ENCODE assay signal across 1 cellular context in the genomic region with DNA sequence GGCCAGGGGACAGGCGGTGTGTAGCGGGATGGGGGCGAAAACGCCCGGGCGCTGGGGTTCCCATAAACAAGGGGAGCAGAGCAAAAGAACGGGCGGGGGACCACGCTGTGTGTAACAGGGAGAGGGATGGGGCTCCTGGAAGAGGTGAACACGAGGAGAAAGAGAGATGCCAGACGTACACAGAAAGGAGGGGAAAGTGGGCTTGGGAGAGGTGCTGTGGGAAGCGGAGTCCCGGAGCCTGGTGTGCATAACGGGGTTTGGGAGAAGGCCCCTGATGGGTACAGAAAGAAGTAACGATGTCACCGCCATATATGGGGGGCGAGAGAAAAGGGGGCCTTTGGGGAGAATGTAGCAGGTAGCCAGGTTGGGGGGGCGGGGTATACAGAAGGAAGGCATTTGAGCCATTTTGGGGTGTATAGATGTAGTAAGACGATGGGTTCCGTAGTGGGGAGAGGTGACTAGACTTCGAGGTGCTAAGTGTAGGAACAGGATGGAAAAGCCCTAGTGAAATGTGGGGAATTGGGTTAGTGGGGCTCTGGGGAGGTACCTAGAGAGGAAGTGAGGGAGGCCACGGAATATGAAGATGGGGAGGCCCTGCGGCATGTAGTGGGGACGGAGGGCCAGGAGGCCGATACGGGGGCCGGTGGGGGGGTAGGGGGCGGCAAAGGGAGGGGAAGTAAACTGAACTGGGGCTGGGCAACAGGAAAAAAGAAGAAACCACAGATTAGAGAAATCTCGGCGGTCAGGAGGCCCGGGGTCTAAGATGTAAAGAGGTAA.
TF ChIP-seq lines count a peak whose summit lies in the region.

No MANE protein-coding gene starts in this region.

TF ChIP-seq in K562, 482 proteins besides CTCF, POLR2A, EP300 and RAD21 (continues in another document):
- TF ChIP-seq TEAD1 (CRISPR knock-in tag; IDR thresholded peaks at IDR 0.05): 0 out of 4 replicates have a peak, but pooled peaks of 1 of the 2 experiments have one; percentile 17
- no peak for TF ChIP-seq RNF2 (IDR thresholded peaks at IDR 0.05)
- TF ChIP-seq CHD1 (IDR thresholded peaks at IDR 0.05; ENCODE audit: low read length): peak; percentile 76
- TF ChIP-seq SPI1 (IDR thresholded peaks at IDR 0.05; ENCODE audit: borderline replicate concordance, low read depth, low read length): peak; percentile 53; the same call in 1 of the 2 replicates
- TF ChIP-seq RCOR1 (IDR thresholded peaks at IDR 0.05; ENCODE audit: borderline replicate concordance in 1 of 2, low read depth in 2 of 2, low read length in 2 of 2): peak in 1 of 2 experiments; percentile 65; a peak in 2 of 4 replicates
- peak; percentile 12; the same call in 1 of the 2 replicates for TF ChIP-seq LARP7 (IDR thresholded peaks at IDR 0.05)
- no peak for TF ChIP-seq ZNF77 (CRISPR knock-in tag; IDR thresholded peaks at IDR 0.05)
- 0 out of 2 replicates have a peak, but pooled peaks have one; percentile 8 for TF ChIP-seq HIVEP1 (CRISPR knock-in tag; IDR thresholded peaks at IDR 0.05)
- TF ChIP-seq, protein P1, sequence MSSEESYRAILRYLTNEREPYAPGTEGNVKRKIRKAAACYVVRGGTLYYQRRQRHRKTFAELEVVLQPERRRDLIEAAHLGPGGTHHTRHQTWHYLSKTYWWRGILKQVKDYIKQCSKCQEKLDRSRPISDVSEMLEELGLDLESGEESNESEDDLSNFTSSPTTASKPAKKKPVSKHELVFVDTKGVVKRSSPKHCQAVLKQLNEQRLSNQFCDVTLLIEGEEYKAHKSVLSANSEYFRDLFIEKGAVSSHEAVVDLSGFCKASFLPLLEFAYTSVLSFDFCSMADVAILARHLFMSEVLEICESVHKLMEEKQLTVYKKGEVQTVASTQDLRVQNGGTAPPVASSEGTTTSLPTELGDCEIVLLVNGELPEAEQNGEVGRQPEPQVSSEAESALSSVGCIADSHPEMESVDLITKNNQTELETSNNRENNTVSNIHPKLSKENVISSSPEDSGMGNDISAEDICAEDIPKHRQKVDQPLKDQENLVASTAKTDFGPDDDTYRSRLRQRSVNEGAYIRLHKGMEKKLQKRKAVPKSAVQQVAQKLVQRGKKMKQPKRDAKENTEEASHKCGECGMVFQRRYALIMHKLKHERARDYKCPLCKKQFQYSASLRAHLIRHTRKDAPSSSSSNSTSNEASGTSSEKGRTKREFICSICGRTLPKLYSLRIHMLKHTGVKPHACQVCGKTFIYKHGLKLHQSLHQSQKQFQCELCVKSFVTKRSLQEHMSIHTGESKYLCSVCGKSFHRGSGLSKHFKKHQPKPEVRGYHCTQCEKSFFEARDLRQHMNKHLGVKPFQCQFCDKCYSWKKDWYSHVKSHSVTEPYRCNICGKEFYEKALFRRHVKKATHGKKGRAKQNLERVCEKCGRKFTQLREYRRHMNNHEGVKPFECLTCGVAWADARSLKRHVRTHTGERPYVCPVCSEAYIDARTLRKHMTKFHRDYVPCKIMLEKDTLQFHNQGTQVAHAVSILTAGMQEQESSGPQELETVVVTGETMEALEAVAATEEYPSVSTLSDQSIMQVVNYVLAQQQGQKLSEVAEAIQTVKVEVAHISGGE (CRISPR knock-in tag; IDR thresholded peaks at IDR 0.05): 0 out of 6 replicates have a peak, but pooled peaks of 1 of the 3 experiments have one; percentile 63
- no peak for TF ChIP-seq HSF4 (CRISPR knock-in tag; IDR thresholded peaks at IDR 0.05; ENCODE audit: borderline replicate concordance)
- no peak for TF ChIP-seq BMI1 (IDR thresholded peaks at IDR 0.05; ENCODE audit: low read length)
- TF ChIP-seq POLR2B (IDR thresholded peaks at IDR 0.05; ENCODE audit: low read depth, partially characterized antibody): peak; percentile 59
- peak; percentile 56 for TF ChIP-seq SAP30 (IDR thresholded peaks at IDR 0.05; ENCODE audit: borderline replicate concordance, insufficient read depth, low read depth, low read length, poor library complexity, severe bottlenecking)
- TF ChIP-seq MYC (IDR thresholded peaks at IDR 0.05; ENCODE audit: low read depth, low read length): no peak
- TF ChIP-seq MYC (CRISPR knock-in tag; IDR thresholded peaks at IDR 0.05; ENCODE audit: borderline replicate concordance, low read depth): peak; percentile 86; the same call in 1 of the 2 replicates
- TF ChIP-seq, protein P2, sequence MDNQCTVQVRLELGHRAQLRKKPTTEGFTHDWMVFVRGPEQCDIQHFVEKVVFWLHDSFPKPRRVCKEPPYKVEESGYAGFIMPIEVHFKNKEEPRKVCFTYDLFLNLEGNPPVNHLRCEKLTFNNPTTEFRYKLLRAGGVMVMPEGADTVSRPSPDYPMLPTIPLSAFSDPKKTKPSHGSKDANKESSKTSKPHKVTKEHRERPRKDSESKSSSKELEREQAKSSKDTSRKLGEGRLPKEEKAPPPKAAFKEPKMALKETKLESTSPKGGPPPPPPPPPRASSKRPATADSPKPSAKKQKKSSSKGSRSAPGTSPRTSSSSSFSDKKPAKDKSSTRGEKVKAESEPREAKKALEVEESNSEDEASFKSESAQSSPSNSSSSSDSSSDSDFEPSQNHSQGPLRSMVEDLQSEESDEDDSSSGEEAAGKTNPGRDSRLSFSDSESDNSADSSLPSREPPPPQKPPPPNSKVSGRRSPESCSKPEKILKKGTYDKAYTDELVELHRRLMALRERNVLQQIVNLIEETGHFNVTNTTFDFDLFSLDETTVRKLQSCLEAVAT (IDR thresholded peaks at IDR 0.05): peak in 1 of 2 experiments; percentile 16; a peak in 1 of 4 replicates
- TF ChIP-seq MIER1 (IDR thresholded peaks at IDR 0.05; ENCODE audit: low read depth): no peak
- TF ChIP-seq, protein P3, sequence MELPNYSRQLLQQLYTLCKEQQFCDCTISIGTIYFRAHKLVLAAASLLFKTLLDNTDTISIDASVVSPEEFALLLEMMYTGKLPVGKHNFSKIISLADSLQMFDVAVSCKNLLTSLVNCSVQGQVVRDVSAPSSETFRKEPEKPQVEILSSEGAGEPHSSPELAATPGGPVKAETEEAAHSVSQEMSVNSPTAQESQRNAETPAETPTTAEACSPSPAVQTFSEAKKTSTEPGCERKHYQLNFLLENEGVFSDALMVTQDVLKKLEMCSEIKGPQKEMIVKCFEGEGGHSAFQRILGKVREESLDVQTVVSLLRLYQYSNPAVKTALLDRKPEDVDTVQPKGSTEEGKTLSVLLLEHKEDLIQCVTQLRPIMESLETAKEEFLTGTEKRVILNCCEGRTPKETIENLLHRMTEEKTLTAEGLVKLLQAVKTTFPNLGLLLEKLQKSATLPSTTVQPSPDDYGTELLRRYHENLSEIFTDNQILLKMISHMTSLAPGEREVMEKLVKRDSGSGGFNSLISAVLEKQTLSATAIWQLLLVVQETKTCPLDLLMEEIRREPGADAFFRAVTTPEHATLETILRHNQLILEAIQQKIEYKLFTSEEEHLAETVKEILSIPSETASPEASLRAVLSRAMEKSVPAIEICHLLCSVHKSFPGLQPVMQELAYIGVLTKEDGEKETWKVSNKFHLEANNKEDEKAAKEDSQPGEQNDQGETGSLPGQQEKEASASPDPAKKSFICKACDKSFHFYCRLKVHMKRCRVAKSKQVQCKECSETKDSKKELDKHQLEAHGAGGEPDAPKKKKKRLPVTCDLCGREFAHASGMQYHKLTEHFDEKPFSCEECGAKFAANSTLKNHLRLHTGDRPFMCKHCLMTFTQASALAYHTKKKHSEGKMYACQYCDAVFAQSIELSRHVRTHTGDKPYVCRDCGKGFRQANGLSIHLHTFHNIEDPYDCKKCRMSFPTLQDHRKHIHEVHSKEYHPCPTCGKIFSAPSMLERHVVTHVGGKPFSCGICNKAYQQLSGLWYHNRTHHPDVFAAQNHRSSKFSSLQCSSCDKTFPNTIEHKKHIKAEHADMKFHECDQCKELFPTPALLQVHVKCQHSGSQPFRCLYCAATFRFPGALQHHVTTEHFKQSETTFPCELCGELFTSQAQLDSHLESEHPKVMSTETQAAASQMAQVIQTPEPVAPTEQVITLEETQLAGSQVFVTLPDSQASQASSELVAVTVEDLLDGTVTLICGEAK (IDR thresholded peaks at IDR 0.05): peak; percentile 43; the same call in 1 of the 2 replicates
- TF ChIP-seq, protein P3 (CRISPR knock-in tag; IDR thresholded peaks at IDR 0.05): no peak
- 0 out of 2 replicates have a peak, but pooled peaks have one; percentile 12 for TF ChIP-seq SMARCE1 (IDR thresholded peaks at IDR 0.05)
- TF ChIP-seq GABPB1 (CRISPR knock-in tag; IDR thresholded peaks at IDR 0.05): 0 out of 2 replicates have a peak, but pooled peaks have one; percentile 34
- peak; percentile 18; the same call in 1 of the 2 replicates for TF ChIP-seq PHF8 (IDR thresholded peaks at IDR 0.05; ENCODE audit: borderline replicate concordance, low read length)
- TF ChIP-seq ZNF740 (CRISPR knock-in tag; IDR thresholded peaks at IDR 0.05): no peak
- 0 out of 4 replicates have a peak, but pooled peaks of 1 of the 2 experiments have one; percentile 45 for TF ChIP-seq ZNF740 (tag; IDR thresholded peaks at IDR 0.05)
- TF ChIP-seq CC2D1A (IDR thresholded peaks at IDR 0.05): 0 out of 2 replicates have a peak, but pooled peaks have one; percentile 11
- TF ChIP-seq RFX5 (IDR thresholded peaks at IDR 0.05; ENCODE audit: low read depth, low read length): no peak
- no peak for TF ChIP-seq GABPB2 (CRISPR knock-in tag; conservative IDR thresholded peaks at IDR 0.05)
- peak; percentile 63 for TF ChIP-seq KDM5B (IDR thresholded peaks at IDR 0.05; ENCODE audit: insufficient replicate concordance, low read depth, low read length)
- peak; percentile 59; the same call in 1 of the 2 replicates for TF ChIP-seq OTX1 (CRISPR knock-in tag; IDR thresholded peaks at IDR 0.05)
- TF ChIP-seq, protein P4, sequence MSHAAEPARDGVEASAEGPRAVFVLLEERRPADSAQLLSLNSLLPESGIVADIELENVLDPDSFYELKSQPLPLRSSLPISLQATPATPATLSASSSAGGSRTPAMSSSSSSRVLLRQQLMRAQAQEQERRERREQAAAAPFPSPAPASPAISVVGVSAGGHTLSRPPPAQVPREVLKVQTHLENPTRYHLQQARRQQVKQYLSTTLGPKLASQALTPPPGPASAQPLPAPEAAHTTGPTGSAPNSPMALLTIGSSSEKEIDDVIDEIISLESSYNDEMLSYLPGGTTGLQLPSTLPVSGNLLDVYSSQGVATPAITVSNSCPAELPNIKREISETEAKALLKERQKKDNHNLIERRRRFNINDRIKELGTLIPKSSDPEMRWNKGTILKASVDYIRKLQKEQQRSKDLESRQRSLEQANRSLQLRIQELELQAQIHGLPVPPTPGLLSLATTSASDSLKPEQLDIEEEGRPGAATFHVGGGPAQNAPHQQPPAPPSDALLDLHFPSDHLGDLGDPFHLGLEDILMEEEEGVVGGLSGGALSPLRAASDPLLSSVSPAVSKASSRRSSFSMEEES (CRISPR knock-in tag; IDR thresholded peaks at IDR 0.05): no peak
- TF ChIP-seq SMAD3 (CRISPR knock-in tag; conservative IDR thresholded peaks at IDR 0.05): 0 out of 2 replicates have a peak, but pooled peaks have one; percentile 39
- TF ChIP-seq, protein P5, sequence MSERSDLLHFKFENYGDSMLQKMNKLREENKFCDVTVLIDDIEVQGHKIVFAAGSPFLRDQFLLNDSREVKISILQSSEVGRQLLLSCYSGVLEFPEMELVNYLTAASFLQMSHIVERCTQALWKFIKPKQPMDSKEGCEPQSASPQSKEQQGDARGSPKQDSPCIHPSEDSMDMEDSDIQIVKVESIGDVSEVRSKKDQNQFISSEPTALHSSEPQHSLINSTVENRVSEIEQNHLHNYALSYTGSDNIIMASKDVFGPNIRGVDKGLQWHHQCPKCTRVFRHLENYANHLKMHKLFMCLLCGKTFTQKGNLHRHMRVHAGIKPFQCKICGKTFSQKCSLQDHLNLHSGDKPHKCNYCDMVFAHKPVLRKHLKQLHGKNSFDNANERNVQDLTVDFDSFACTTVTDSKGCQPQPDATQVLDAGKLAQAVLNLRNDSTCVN (CRISPR knock-in tag; IDR thresholded peaks at IDR 0.05): peak; percentile 95
- peak; percentile 55 for TF ChIP-seq SUPT5H (IDR thresholded peaks at IDR 0.05)
- TF ChIP-seq YY1 (IDR thresholded peaks at IDR 0.05; ENCODE audit: borderline replicate concordance in 1 of 3, control insufficient read depth in 1 of 3, extremely low read depth in 1 of 3, insufficient read depth in 3 of 3, insufficient read length in 1 of 3, insufficient replicate concordance in 2 of 3, low read depth in 1 of 3, low read length in 2 of 3): peak in 1 of 3 experiments; percentile 7
- TF ChIP-seq, protein P6, sequence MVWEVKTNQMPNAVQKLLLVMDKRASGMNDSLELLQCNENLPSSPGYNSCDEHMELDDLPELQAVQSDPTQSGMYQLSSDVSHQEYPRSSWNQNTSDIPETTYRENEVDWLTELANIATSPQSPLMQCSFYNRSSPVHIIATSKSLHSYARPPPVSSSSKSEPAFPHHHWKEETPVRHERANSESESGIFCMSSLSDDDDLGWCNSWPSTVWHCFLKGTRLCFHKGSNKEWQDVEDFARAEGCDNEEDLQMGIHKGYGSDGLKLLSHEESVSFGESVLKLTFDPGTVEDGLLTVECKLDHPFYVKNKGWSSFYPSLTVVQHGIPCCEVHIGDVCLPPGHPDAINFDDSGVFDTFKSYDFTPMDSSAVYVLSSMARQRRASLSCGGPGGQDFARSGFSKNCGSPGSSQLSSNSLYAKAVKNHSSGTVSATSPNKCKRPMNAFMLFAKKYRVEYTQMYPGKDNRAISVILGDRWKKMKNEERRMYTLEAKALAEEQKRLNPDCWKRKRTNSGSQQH (CRISPR knock-in tag; IDR thresholded peaks at IDR 0.05): peak; percentile 59; the same call in 1 of the 2 replicates
- no peak for TF ChIP-seq MEIS2 (IDR thresholded peaks at IDR 0.05; ENCODE audit: partially characterized antibody)
